Comparison of ENCODE assay signal across 8 cellular contexts in genomic region chr15:50353999-50354837, GRCh38. TPM values are rescaled to one million over a fixed set of nuclear protein-coding genes. Genes with fewer than 3 reads are reported as not detected.
DNase-seq lines count a peak whose midpoint lies in the region; ATAC-seq and TF ChIP-seq lines count a peak whose summit lies in the region.

No MANE protein-coding gene starts in this region.

- CTCF ChIA-PET in AG04449 (lab: Yijun Ruan, JAX): no interaction called here

- no peaks in the 10 kb centered on the region for H3K27me3 ChIP-seq in NT2/D1 (ENCODE audit: insufficient read depth, insufficient read length)
- H3K27me3 ChIP-seq in esophagus (ENCODE audit: control insufficient read depth in 1 of 2, insufficient read depth in 2 of 2, low read length in 2 of 2): no peaks in the 10 kb centered on the region
- no peaks in the 10 kb centered on the region for H3K27me3 ChIP-seq in muscle layer of duodenum (ENCODE audit: low read depth, low read length)

- H3K4me3 ChIP-seq in AG04449 (ENCODE audit: low read depth, low read length) (peak overlapping the region; percentile 85), NT2/D1 (ENCODE audit: insufficient read length, low read depth) (peak overlapping the region; percentile 91), esophagus (ENCODE audit: low read depth in 1 of 2, low read length in 2 of 2) (peak overlapping the region; percentile 78 to 97), muscle layer of duodenum (ENCODE audit: low read depth in 1 of 2, low read length in 2 of 2) (peak overlapping the region; percentile 92 to 99)

- DNase-seq in AG04449 (ENCODE audit: low read depth, low spot score) (peak; percentile 72), NT2/D1 (ENCODE audit: low read depth, low spot score) (no peak)
- peak; percentile 74 for DNase-seq in activated T-cell treated with anti-CD3 and anti-CD28 coated beads, Interleukin-2, amount 50 U/mL, for 24 hours
- DNase-seq in stimulated activated CD8-positive, alpha-beta memory T cell treated with anti-CD3 and anti-CD28 coated beads, Interleukin-7, amount 100 ng/mL, for 24 hours (ENCODE audit: low read depth): peak; percentile 21

- ATAC-seq in GM18520 (IDR thresholded peaks at IDR 0.05; ENCODE audit: unreplicated experiment) (peak; percentile 23), HG03095 (IDR thresholded peaks at IDR 0.05; ENCODE audit: unreplicated experiment) (peak; percentile 25)

- peaks cover 77% of the 10 kb centered on the region for H3K36me3 Mint-ChIP-seq in activated T-cell treated with anti-CD3 and anti-CD28 coated beads, Interleukin-2, amount 50 U/mL, for 24 hours (ENCODE audit: low read depth)

- WGBS in esophagus, 2 donors: 0 to 1% methylated on average over 63 to 77 of the region's 77 CpGs

- H3K9me3 ChIP-seq in NT2/D1 (ENCODE audit: insufficient read depth, low read length): no peaks in the 10 kb centered on the region
- no peaks in the 10 kb centered on the region for H3K9me3 ChIP-seq in esophagus (ENCODE audit: control insufficient read depth in 2 of 2, insufficient read depth in 1 of 2, low read depth in 1 of 2, low read length in 1 of 2)
- H3K9me3 ChIP-seq in muscle layer of duodenum (ENCODE audit: control insufficient read depth in 1 of 2, low read length in 2 of 2): no peaks in the 10 kb centered on the region

- peak overlapping the region; percentile 90 for H3K4me3 Mint-ChIP-seq in activated T-cell treated with anti-CD3 and anti-CD28 coated beads, Interleukin-2, amount 50 U/mL, for 24 hours

- H3K9me3 Mint-ChIP-seq in activated T-cell treated with anti-CD3 and anti-CD28 coated beads, Interleukin-2, amount 50 U/mL, for 24 hours: no peaks in the 10 kb centered on the region

- H3K36me3 ChIP-seq in NT2/D1 (ENCODE audit: insufficient read depth, insufficient read length, low read length) (peaks cover 29% of the 10 kb centered on the region), esophagus (ENCODE audit: control insufficient read depth in 2 of 2, insufficient read depth in 2 of 2, low read length in 1 of 2) (no peaks in the 10 kb centered on the region), muscle layer of duodenum (ENCODE audit: control insufficient read depth in 1 of 2, insufficient read depth in 2 of 2, low read length in 2 of 2) (peaks cover 3 to 28% of the 10 kb centered on the region in 2 donors)

- POLR2A ChIA-PET in AG04449 (lab: Yijun Ruan, JAX): interaction anchor here (0.6 to 1.3 kb wide), 6 partner anchors 11 to 556 kb away, joined by 3 to 7 read pairs (median 3); partner anchors contain the start of genes SPPL2A and USP8

- H3K4me1 ChIP-seq in NT2/D1 (ENCODE audit: insufficient read depth, insufficient read length): no peaks in the 10 kb centered on the region
- H3K4me1 ChIP-seq in esophagus (ENCODE audit: control insufficient read depth in 2 of 2, insufficient read depth in 2 of 2, low read length in 1 of 2): peaks cover 0 to 3% of the 10 kb centered on the region in 2 donors
- peaks cover 21 to 49% of the 10 kb centered on the region in 2 donors for H3K4me1 ChIP-seq in muscle layer of duodenum (ENCODE audit: control insufficient read depth in 1 of 2, insufficient read depth in 2 of 2, low read length in 2 of 2)

- H3K9ac ChIP-seq in NT2/D1 (ENCODE audit: insufficient read length, low read depth): peak overlapping the region; percentile 95

- peak overlapping the region; percentile 96 to 97 for H3K27ac ChIP-seq in esophagus (ENCODE audit: low read depth in 2 of 2, low read length in 1 of 2)
- H3K27ac ChIP-seq in muscle layer of duodenum (ENCODE audit: low read length): peak overlapping the region; percentile 95

- H3K4me1 Mint-ChIP-seq in activated T-cell treated with anti-CD3 and anti-CD28 coated beads, Interleukin-2, amount 50 U/mL, for 24 hours (ENCODE audit: low read depth): peaks cover 57% of the 10 kb centered on the region

- peak overlapping the region; percentile 99 for H3K27ac Mint-ChIP-seq in activated T-cell treated with anti-CD3 and anti-CD28 coated beads, Interleukin-2, amount 50 U/mL, for 24 hours

- TF ChIP-seq CTCF in AG04449 (IDR thresholded peaks at IDR 0.05; ENCODE audit: insufficient read depth, low read length, missing control alignments): no peak

- H3K27me3 Mint-ChIP-seq in activated T-cell treated with anti-CD3 and anti-CD28 coated beads, Interleukin-2, amount 50 U/mL, for 24 hours: no peaks in the 10 kb centered on the region

RNA-seq across cellular contexts. Expression of gene GABPB1, which starts 0.8 kb away (rescaled TPM):
- polyA plus RNA-seq in esophagus: 1 to 10 TPM; 5.1 to 7.3 TPM
